9 cellular contexts compared by ENCODE assay signal in the genomic region with DNA sequence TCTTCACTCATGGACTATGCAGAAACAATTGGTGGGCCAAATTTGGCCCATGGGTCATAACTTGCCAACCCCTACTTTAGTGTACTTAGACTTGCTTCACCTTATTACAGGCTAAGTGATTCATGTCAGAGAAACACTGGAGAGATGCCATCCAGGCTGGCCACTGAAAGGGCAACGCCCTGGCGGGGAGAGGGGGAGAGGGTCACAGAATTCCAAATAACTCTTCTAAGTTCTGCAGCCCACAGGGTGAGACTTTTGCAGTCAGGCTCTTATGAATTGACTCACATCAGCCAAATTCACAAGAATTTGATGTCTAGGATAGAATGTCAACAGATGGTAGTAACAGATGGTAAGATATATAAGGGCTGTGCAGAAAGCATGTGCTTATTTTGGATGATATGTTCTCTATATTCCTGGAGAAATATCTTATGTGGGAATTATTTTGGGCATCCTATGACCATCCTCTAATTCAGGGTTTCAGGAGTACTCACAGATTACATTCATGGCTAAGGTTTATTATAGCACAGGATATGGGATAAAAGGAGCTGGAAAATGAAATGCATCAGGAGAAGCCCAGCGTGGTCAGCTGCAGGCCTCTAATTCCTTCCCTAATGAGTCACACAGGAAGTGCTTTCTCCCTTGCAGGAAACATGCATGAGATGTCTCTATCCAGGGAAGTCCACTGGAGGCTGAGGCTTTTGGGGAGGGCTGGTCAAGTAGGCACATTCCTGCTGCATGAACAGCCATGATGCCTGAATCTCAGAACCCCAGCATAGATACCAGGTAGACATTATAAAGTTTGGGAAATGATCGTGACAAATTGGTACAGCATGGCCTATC. TPM values are rescaled to one million over a fixed set of nuclear protein-coding genes. Genes with fewer than 3 reads are reported as not detected.
DNase-seq lines count a peak whose midpoint lies in the region; ATAC-seq, FAIRE-seq and TF ChIP-seq lines count a peak whose summit lies in the region.
"Had no signal": no experiment of that assay in that cellular context is flagged by ENCODE, and none has a peak within 500 bp of the region (broad histone marks: within the 10 kb centered on the region; RNA-seq: fewer than 3 reads in every experiment).

No MANE protein-coding gene starts in this region.

- no peak overlapping the region for H3K4me3 Mint-ChIP-seq in endothelial cell (ENCODE audit: unreplicated experiment)

- no peak overlapping the region for H3K4me3 ChIP-seq in choroid plexus epithelial cell (ENCODE audit: low read depth, low read length)
- no peak overlapping the region for H3K4me3 ChIP-seq in mesodermal cell (ENCODE audit: extremely low read depth, insufficient read depth, low read length, poor library complexity, severe bottlenecking)
- no peak overlapping the region for H3K4me3 ChIP-seq in small intestine (ENCODE audit: low read depth in 1 of 2, low read length in 2 of 2)
- H3K4me3 ChIP-seq in HAP-1: no peak overlapping the region

- in situ Hi-C loops in HAP-1 (cut with MboI; ENCODE audit: low sequenced_read_pairs): loop anchor here (25.0 kb wide), 1 partner anchor 288 kb away; no protein-coding TSS in a partner anchor

- no peaks in the 10 kb centered on the region for H3K36me3 ChIP-seq in mesodermal cell (ENCODE audit: control insufficient read depth, insufficient read depth, low read length)
- no peaks in the 10 kb centered on the region for H3K36me3 ChIP-seq in small intestine (ENCODE audit: control insufficient read depth in 2 of 2, insufficient read depth in 2 of 2, low read length in 2 of 2)
- H3K36me3 ChIP-seq in HAP-1 (replicated peaks): no peaks in the 10 kb centered on the region

- H3K9me3 ChIP-seq in mesodermal cell (ENCODE audit: control insufficient read depth, low read length) (peaks cover 29% of the 10 kb centered on the region), small intestine (ENCODE audit: control insufficient read depth, low read depth) (no peaks in the 10 kb centered on the region), HAP-1 (no peaks in the 10 kb centered on the region)

- DNase-seq in AG20443 (ENCODE audit: low spot score): peak; percentile 62
- peak; percentile 91 for DNase-seq in NCI-H226
- DNase-seq in choroid plexus epithelial cell (ENCODE audit: low read depth): peak; percentile 87
- no peak for DNase-seq in small intestine
- no peak for DNase-seq in endothelial cell (ENCODE audit: low spot score)
- no peak for DNase-seq in HAP-1 (ENCODE audit: low spot score in 2 of 2)

- ATAC-seq in GM18520 (IDR thresholded peaks at IDR 0.05; ENCODE audit: unreplicated experiment): no peak

- H3K4me1 Mint-ChIP-seq in endothelial cell (ENCODE audit: unreplicated experiment): peaks cover 20% of the 10 kb centered on the region

- no peaks in the 10 kb centered on the region for H3K36me3 Mint-ChIP-seq in endothelial cell (ENCODE audit: low read depth, unreplicated experiment)

- H3K27me3 ChIP-seq in small intestine (ENCODE audit: control insufficient read depth in 2 of 2, insufficient read depth in 2 of 2, low read length in 2 of 2): no peaks in the 10 kb centered on the region
- H3K27me3 ChIP-seq in HAP-1 (ENCODE audit: low read depth): no peaks in the 10 kb centered on the region

- H3K27me3 Mint-ChIP-seq in endothelial cell (ENCODE audit: unreplicated experiment): peaks cover 2% of the 10 kb centered on the region

- FAIRE-seq in small intestine (lab: Jason Lieb, UNC): no peak
- FAIRE-seq: TTC549 had no signal

- TF ChIP-seq CTCF in choroid plexus epithelial cell (conservative IDR thresholded peaks at IDR 0.05; ENCODE audit: low read depth, low read length): no peak
- TF ChIP-seq CTCF in endothelial cell (IDR thresholded peaks at IDR 0.05; ENCODE audit: unreplicated experiment): no peak

- H3K4me1 ChIP-seq in mesodermal cell (ENCODE audit: control insufficient read depth, insufficient read depth, low read length, poor library complexity, severe bottlenecking) (peaks cover 18% of the 10 kb centered on the region), small intestine (ENCODE audit: control insufficient read depth in 2 of 2, insufficient read depth in 1 of 2, low read depth in 1 of 2, low read length in 1 of 2) (no peaks in the 10 kb centered on the region), HAP-1 (no peaks in the 10 kb centered on the region)

- H3K27ac Mint-ChIP-seq in endothelial cell (ENCODE audit: unreplicated experiment): no peak overlapping the region

- no peaks in the 10 kb centered on the region for H3K9me3 Mint-ChIP-seq in endothelial cell (ENCODE audit: unreplicated experiment)

- 76 to 80% methylated on average over 2 to 4 of the region's 4 CpGs for WGBS in mesodermal cell (ENCODE audit: insufficient coverage in 2 of 2), 2 experiments
- 84 to 93% (median 87%) methylated on average over 4 of the region's 4 CpGs for WGBS in small intestine, 3 donors

- H3K27ac ChIP-seq in mesodermal cell (ENCODE audit: low read depth, low read length, severe bottlenecking) (peak overlapping the region; percentile 83), small intestine (ENCODE audit: low read depth in 1 of 2, low read length in 1 of 2) (no peak overlapping the region)

RNA-seq across cellular contexts. Expression of gene RIN2, which starts 58.7 kb away (rescaled TPM):
- 39.8 TPM for polyA plus RNA-seq in mesodermal cell (2013, experiment 1 of 2)
- polyA plus RNA-seq in mesodermal cell (2013, experiment 2 of 2): 32.0 TPM
- polyA plus RNA-seq in small intestine: 10 to 100 TPM; 14.3 to 17.0 (median 17.0) TPM
- total RNA-seq in endothelial cell (ENCODE audit: unreplicated experiment): 57.5 TPM

Comparison
In these comparisons a context has a peak if more than half of its experiments do, and no peak if none do; other contexts are left out.
1. DNase-seq: peak in AG20443 (single experiment), NCI-H226 (single experiment) and choroid plexus epithelial cell (single experiment); none in small intestine (single experiment), endothelial cell (single experiment) and HAP-1 (0 of 2).